Comparison of ENCODE assay signal across 8 cellular contexts in genomic region chr2:96527990-96528679, GRCh38. TPM values are rescaled to one million over a fixed set of nuclear protein-coding genes. Genes with fewer than 3 reads are reported as not detected.
DNase-seq lines count a peak whose midpoint lies in the region; ATAC-seq and TF ChIP-seq lines count a peak whose summit lies in the region.

No MANE protein-coding gene starts in this region.

- H3K4me1 ChIP-seq in colonic mucosa = peaks cover 2% of the 10 kb centered on the region
- peaks cover 61% of the 10 kb centered on the region for H3K4me1 ChIP-seq in mononuclear cell (ENCODE audit: insufficient read depth, low read length)

- ATAC-seq in HG02571 (IDR thresholded peaks at IDR 0.05; ENCODE audit: unreplicated experiment) = no peak
- ATAC-seq in HG03520 (IDR thresholded peaks at IDR 0.05; ENCODE audit: unreplicated experiment) = no peak

- DNase-seq in H4 (ENCODE audit: low spot score) = peak; percentile 67
- no peak for DNase-seq in colonic mucosa
- DNase-seq in stimulated activated naive CD4-positive, alpha-beta T cell treated with Interleukin-2 at 50 U/mL for 16 hours (lab: John Stamatoyannopoulos, UW) = peak; percentile 77
- no peak for DNase-seq in NCI-H1105 (lab: John Stamatoyannopoulos, UW)

- peak overlapping the region; percentile 47 for H3K4me3 ChIP-seq in WI38 (ENCODE audit: low read depth, low read length)
- peak overlapping the region; percentile 24 for H3K4me3 ChIP-seq in colonic mucosa
- peak overlapping the region; percentile 15 for H3K4me3 ChIP-seq in mononuclear cell (ENCODE audit: low read length)

- TF ChIP-seq CTCF in WI38 (IDR thresholded peaks at IDR 0.05; ENCODE audit: low read depth, low read length) = no peak
- TF ChIP-seq CTCF in colonic mucosa (IDR thresholded peaks at IDR 0.05) = no peak

- peak overlapping the region; percentile 17 to 29 for H3K9ac ChIP-seq in colonic mucosa (ENCODE audit: low read depth in 2 of 2, low read length in 2 of 2)

- no peaks in the 10 kb centered on the region for H3K36me3 ChIP-seq in colonic mucosa

- intact Hi-C loops in colonic mucosa (cut with DNase I) = no loop called here

- H3K9me3 ChIP-seq in colonic mucosa (no peaks in the 10 kb centered on the region), mononuclear cell (ENCODE audit: low read depth, low read length) (no peaks in the 10 kb centered on the region)

- H3K27me3 ChIP-seq in colonic mucosa (no peaks in the 10 kb centered on the region), mononuclear cell (ENCODE audit: insufficient read depth, low read length) (no peaks in the 10 kb centered on the region)

- peak overlapping the region; percentile 75 for H3K27ac ChIP-seq in colonic mucosa

RNA-seq across cellular contexts. Expression of gene ARID5A, which starts 8.4 kb away (rescaled TPM):
- total RNA-seq in H4 (2014; rRNA removed; shearing (Covaris generic)) = 4.8 and 9.8 TPM in 2 replicates
- total RNA-seq in colonic mucosa (10 to 100 TPM in 1 of 2 donors, 1 to 10 TPM in 1; 6.9 to 16.4 TPM), mononuclear cell (191 TPM)

RNA-seq across cellular contexts. Expression of gene NEURL3, which starts 23.0 kb away (rescaled TPM):
- not detected in 2 replicates for total RNA-seq in H4 (2014; rRNA removed; shearing (Covaris generic))
- 1 to 10 TPM; 2.5 to 2.6 TPM for total RNA-seq in colonic mucosa
- total RNA-seq in mononuclear cell = 0.52 TPM

Comparison
In these comparisons a context has a peak if more than half of its experiments do, and no peak if none do; other contexts are left out.
1. DNase-seq: peak in H4 (single experiment) and stimulated activated naive CD4-positive, alpha-beta T cell treated with Interleukin-2 at 50 U/mL for 16 hours (single experiment); none in colonic mucosa (single experiment) and NCI-H1105 (single experiment).
2. RNA of gene ARID5A, which starts 8.4 kb away (total RNA-seq): 191 TPM in mononuclear cell (single experiment); 6.9 to 16.4 TPM in colonic mucosa and 4.8 to 9.8 TPM in H4; every median in the first group is over 10 times any median in the second.
3. Peak in every context shown above with its lines, with median percentiles within 50 percentile points of each other: H3K4me3 ChIP-seq.